ENCODE assay signal across 2 cellular contexts in genomic region chr18:36560187-36560586, GRCh38.
TF ChIP-seq lines count a peak whose summit lies in the region.

No MANE protein-coding gene starts in this region.

TF ChIP-seq in GM23338, 12 proteins besides CTCF, POLR2A, EP300 and RAD21 (continued from another document):
- TF ChIP-seq ZNF462 (CRISPR knock-in tag; IDR thresholded peaks at IDR 0.05), result no peak
- TF ChIP-seq JUNB (IDR thresholded peaks at IDR 0.05; ENCODE audit: unreplicated experiment), result no peak
- TF ChIP-seq REST (IDR thresholded peaks at IDR 0.05; ENCODE audit: unreplicated experiment), result no peak
- no peak for TF ChIP-seq EZH2 (IDR thresholded peaks at IDR 0.05; ENCODE audit: low read depth, unreplicated experiment)
- TF ChIP-seq NANOG (IDR thresholded peaks at IDR 0.05; ENCODE audit: borderline replicate concordance), result no peak
- TF ChIP-seq CREB1 (CRISPR knock-in tag; IDR thresholded peaks at IDR 0.05; ENCODE audit: low read depth), result no peak

TF ChIP-seq in GM12878, 131 proteins besides CTCF, POLR2A, EP300 and RAD21 (continued from another document):
- TF ChIP-seq ZBTB4 (CRISPR knock-in tag; IDR thresholded peaks at IDR 0.05), result no peak
- no peak for TF ChIP-seq ZNF592 (IDR thresholded peaks at IDR 0.05)
- no peak for TF ChIP-seq BCLAF1 (IDR thresholded peaks at IDR 0.05)
- TF ChIP-seq MTA3 (IDR thresholded peaks at IDR 0.05; ENCODE audit: borderline replicate concordance, low read length), result no peak
- no peak for TF ChIP-seq PBX3 (IDR thresholded peaks at IDR 0.05; ENCODE audit: insufficient replicate concordance, low read depth, low read length)
- TF ChIP-seq SUPT20H (IDR thresholded peaks at IDR 0.05; ENCODE audit: borderline replicate concordance, control insufficient read depth, low read depth, low read length), result no peak
- TF ChIP-seq SREBF1 (IDR thresholded peaks at IDR 0.05; ENCODE audit: low read length), result no peak
- TF ChIP-seq SKIL (IDR thresholded peaks at IDR 0.05; ENCODE audit: low read depth, poor library complexity, severe bottlenecking), result no peak
- TF ChIP-seq RELB (IDR thresholded peaks at IDR 0.05; ENCODE audit: low read depth), result no peak
